20 cellular contexts compared by ENCODE assay signal in the genomic region with DNA sequence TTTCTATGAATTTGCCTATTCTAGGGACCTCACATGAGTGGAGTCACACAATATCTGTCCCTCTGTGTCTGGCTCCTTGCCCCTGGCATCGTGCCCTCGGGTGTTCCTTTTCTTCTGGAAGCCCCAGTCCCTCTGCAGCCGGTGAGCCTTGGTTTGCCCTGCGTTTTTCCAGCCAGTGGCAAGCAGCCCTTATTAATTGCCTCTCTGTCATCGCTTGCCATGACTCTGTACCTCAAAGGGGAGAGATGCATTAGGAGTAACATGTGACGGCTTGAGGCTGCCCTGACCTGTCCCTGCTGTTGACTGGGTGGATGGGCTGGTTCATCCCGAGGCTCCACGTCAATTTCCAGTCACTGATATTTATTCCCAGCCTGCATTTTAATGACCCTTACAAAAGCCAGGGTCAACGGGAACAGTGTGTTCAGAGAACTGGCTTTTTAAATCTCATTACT.
DNase-seq lines count a peak whose midpoint lies in the region; ATAC-seq and TF ChIP-seq lines count a peak whose summit lies in the region.
"Had no signal": no experiment of that assay in that cellular context is flagged by ENCODE, and none has a peak within 500 bp of the region (broad histone marks: within the 10 kb centered on the region; RNA-seq: fewer than 3 reads in every experiment).

No MANE protein-coding gene starts in this region.

- H3K4me1 Mint-ChIP-seq in type B pancreatic cell (ENCODE audit: unreplicated experiment) = peaks cover 5% of the 10 kb centered on the region
- H3K4me1 Mint-ChIP-seq: activated CD4-positive, alpha-beta T cell treated with anti-CD3 and anti-CD28 coated beads, Interleukin-2, amount 10 ng/mL, durations not matched to agents 24 days and 14 days; B cell had no signal

- peaks cover 9% of the 10 kb centered on the region for H3K4me1 ChIP-seq in body of pancreas
- H3K4me1 ChIP-seq: left lung, testis had no signal

- peaks cover under 1% of the 10 kb centered on the region for H3K36me3 Mint-ChIP-seq in type B pancreatic cell

- 32 to 39% methylated on average over 9 of the region's 9 CpGs for WGBS in body of pancreas, 2 donors

- DNase-seq in NCI-H2029 treated with DMSO at 0.1 percent for 48 hours (lab: John Stamatoyannopoulos, UW) (peak; percentile 56), body of pancreas (peak in 3 of 4 donors; percentile 13 to 48 (median 43)), midbrain (lab: John Stamatoyannopoulos, UW) (peak; percentile 58), type B pancreatic cell (ENCODE audit: extremely low spot score, unreplicated experiment) (no peak), NCI-H187 (lab: John Stamatoyannopoulos, UW) (no peak), NCI-H2107 treated with DMSO at 0.1 percent for 48 hours (lab: John Stamatoyannopoulos, UW; ENCODE audit: unreplicated experiment) (no peak)
- no peak for DNase-seq in stimulated activated naive CD8-positive, alpha-beta T cell treated with anti-CD3 and anti-CD28 coated beads, Interleukin-15, Interleukin-2, amounts not matched to agents 100 U/mL and 50 U/mL, for 24 hours
- DNase-seq in stimulated activated CD4-positive, alpha-beta T cell treated with anti-CD3 and anti-CD28 coated beads, Interleukin-1b, Interleukin-23, amount 100 ng/mL, for 48 hours = no peak
- DNase-seq: activated naive CD4-positive, alpha-beta T cell treated with anti-CD3 and anti-CD28 coated beads for 36 hours; HFFc6; KG1; left lung; NCI-H226; small intestine; stimulated activated CD4-positive, alpha-beta T cell treated with anti-CD3 and anti-CD28 coated beads, Interleukin-4, amount 100 ng/mL, for 4 hours; testis had no signal

- no peak for ATAC-seq in body of pancreas
- ATAC-seq in stimulated activated naive CD8-positive, alpha-beta T cell treated with anti-CD3 and anti-CD28 coated beads, Interleukin-15, Interleukin-2, amounts not matched to agents 100 U/mL and 50 U/mL, for 24 hours = no peak
- ATAC-seq: left lung had no signal

- TF ChIP-seq POLR2A in body of pancreas (IDR thresholded peaks at IDR 0.05) = no peak

- no peak overlapping the region for H3K4me3 Mint-ChIP-seq in type B pancreatic cell
- H3K4me3 Mint-ChIP-seq: activated CD4-positive, alpha-beta T cell treated with anti-CD3 and anti-CD28 coated beads, Interleukin-2, amount 10 ng/mL, durations not matched to agents 24 days and 14 days; activated naive CD4-positive, alpha-beta T cell treated with anti-CD3 and anti-CD28 coated beads for 36 hours; B cell; dendritic cell treated with granulocyte-macrophage colony-stimulating factor and Interleukin-4, amounts not matched to agents 40 ng/mL and 50 ng/mL, for 4 days; HFFc6 had no signal

- no peaks in the 10 kb centered on the region for H3K9me3 Mint-ChIP-seq in type B pancreatic cell
- H3K9me3 Mint-ChIP-seq: activated CD4-positive, alpha-beta T cell treated with anti-CD3 and anti-CD28 coated beads, Interleukin-2, amount 10 ng/mL, durations not matched to agents 24 days and 14 days; activated naive CD4-positive, alpha-beta T cell treated with anti-CD3 and anti-CD28 coated beads for 36 hours; dendritic cell treated with granulocyte-macrophage colony-stimulating factor and Interleukin-4, amounts not matched to agents 40 ng/mL and 50 ng/mL, for 4 days; HFFc6 had no signal

- intact Hi-C loops in body of pancreas (cut with DNase I) = no loop called here

- no peak for TF ChIP-seq CTCF in body of pancreas (IDR thresholded peaks at IDR 0.05)
- no peak for TF ChIP-seq CTCF in type B pancreatic cell (conservative IDR thresholded peaks at IDR 0.05)

- no peak overlapping the region for H3K4me3 ChIP-seq in body of pancreas
- H3K4me3 ChIP-seq: left lung, testis had no signal

- no peaks in the 10 kb centered on the region for H3K27me3 ChIP-seq in body of pancreas
- H3K27me3 ChIP-seq: testis had no signal

- peaks cover 11% of the 10 kb centered on the region for H3K27me3 Mint-ChIP-seq in type B pancreatic cell

- H3K36me3 ChIP-seq in body of pancreas (replicated peaks in 1 of 2; ENCODE audit: insufficient read depth in 1 of 2, low read depth in 2 of 2) = no peaks in the 10 kb centered on the region
- H3K36me3 ChIP-seq: left lung had no signal

- H3K27ac ChIP-seq in body of pancreas = no peak overlapping the region
- H3K27ac ChIP-seq: epithelial cell of prostate, left lung, testis had no signal

- peak overlapping the region; percentile 9 for H3K27ac Mint-ChIP-seq in type B pancreatic cell
- H3K27ac Mint-ChIP-seq: activated CD4-positive, alpha-beta T cell treated with anti-CD3 and anti-CD28 coated beads, Interleukin-2, amount 10 ng/mL, durations not matched to agents 24 days and 14 days; activated naive CD4-positive, alpha-beta T cell treated with anti-CD3 and anti-CD28 coated beads for 36 hours; B cell; dendritic cell treated with granulocyte-macrophage colony-stimulating factor and Interleukin-4, amounts not matched to agents 40 ng/mL and 50 ng/mL, for 4 days; HFFc6 had no signal

- no peaks in the 10 kb centered on the region for H3K9me3 ChIP-seq in body of pancreas
- H3K9me3 ChIP-seq: left lung, testis had no signal

Comparison
In these comparisons a context has a peak if more than half of its experiments do, and no peak if none do; other contexts are left out.
1. DNase-seq: peak in NCI-H2029 treated with DMSO at 0.1 percent for 48 hours (single experiment), body of pancreas (3 of 4) and midbrain (single experiment); none in type B pancreatic cell (single experiment), NCI-H187 (0 of 2), stimulated activated naive CD8-positive, alpha-beta T cell treated with anti-CD3 and anti-CD28 coated beads, Interleukin-15, Interleukin-2, amounts not matched to agents 100 U/mL and 50 U/mL, for 24 hours (single experiment), NCI-H2107 treated with DMSO at 0.1 percent for 48 hours (single experiment) and stimulated activated CD4-positive, alpha-beta T cell treated with anti-CD3 and anti-CD28 coated beads, Interleukin-1b, Interleukin-23, amount 100 ng/mL, for 48 hours (single experiment).